1 cellular context compared by ENCODE assay signal in the genomic region with DNA sequence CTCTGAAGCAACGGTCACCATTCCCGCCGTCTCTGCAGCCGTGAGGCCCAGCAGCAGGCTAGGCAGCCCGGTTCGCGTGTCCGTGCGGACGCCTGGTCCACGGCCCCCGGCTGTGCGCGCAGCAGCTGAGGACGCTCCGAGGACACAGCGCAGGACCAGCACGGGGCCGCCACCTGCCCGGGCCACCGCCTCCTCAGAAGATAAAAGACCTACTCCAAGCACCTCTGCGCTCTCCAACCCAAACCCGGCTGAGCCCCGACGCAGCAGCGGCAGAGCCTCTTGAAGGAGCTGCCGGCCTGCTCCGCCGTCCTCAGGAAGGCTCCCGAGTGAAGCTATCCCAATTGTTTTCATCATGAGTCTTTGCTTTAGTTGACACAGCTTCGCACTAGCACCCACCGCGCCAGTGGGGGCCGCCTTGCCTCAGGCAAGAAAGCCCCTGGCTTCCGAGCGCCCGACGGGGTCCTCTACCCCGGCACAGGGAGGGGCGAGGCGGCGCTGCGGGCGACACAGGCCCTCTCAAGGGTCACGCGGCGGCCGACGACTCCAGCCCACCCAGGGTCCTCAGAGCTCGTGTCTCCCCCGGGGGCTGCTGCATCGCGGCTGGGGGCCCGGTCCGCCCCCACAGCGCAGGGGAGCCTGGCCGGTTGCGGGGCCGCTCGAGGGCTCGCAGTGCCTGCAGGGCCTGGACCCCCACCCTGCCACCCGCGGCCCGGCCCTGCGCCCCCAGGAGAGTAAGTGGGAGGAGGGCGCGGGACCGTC.
TF ChIP-seq lines count a peak whose summit lies in the region.

No MANE protein-coding gene starts in this region.

TF ChIP-seq in A549, 52 proteins besides CTCF, POLR2A, EP300 and RAD21 (continued from another document):
- TF ChIP-seq, protein P1, sequence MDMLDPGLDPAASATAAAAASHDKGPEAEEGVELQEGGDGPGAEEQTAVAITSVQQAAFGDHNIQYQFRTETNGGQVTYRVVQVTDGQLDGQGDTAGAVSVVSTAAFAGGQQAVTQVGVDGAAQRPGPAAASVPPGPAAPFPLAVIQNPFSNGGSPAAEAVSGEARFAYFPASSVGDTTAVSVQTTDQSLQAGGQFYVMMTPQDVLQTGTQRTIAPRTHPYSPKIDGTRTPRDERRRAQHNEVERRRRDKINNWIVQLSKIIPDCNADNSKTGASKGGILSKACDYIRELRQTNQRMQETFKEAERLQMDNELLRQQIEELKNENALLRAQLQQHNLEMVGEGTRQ (IDR thresholded peaks at IDR 0.05) = no peak
- TF ChIP-seq BHLHE40 (IDR thresholded peaks at IDR 0.05; ENCODE audit: low read depth, low read length) = no peak
- no peak for TF ChIP-seq EHMT2 (IDR thresholded peaks at IDR 0.05; ENCODE audit: low read depth)
- no peak for TF ChIP-seq TP53 (CRISPR knock-in tag; IDR thresholded peaks at IDR 0.05)
- no peak for TF ChIP-seq GATA3 (IDR thresholded peaks at IDR 0.05; ENCODE audit: borderline replicate concordance)
